Comparison of ENCODE assay signal across 28 cellular contexts in genomic region chrX:42362219-42362618, GRCh38.
"Had no signal": no experiment of that assay in that cellular context is flagged by ENCODE, and none has a peak within 500 bp of the region (broad histone marks: within the 10 kb centered on the region; RNA-seq: fewer than 3 reads in every experiment).

No MANE protein-coding gene starts in this region.

- H3K27me3 ChIP-seq: neural progenitor cell, ovary, spleen, suprapubic skin, testis, tibial artery, transverse colon, upper lobe of right lung had no signal

- H3K4me2 ChIP-seq: neural progenitor cell, smooth muscle cell had no signal

- H3K4me1 ChIP-seq: neural progenitor cell, parathyroid adenoma, psoas muscle, spleen, suprapubic skin, testis, tibial artery, transverse colon, upper lobe of right lung, uterus had no signal

- H3K36me3 ChIP-seq: neural progenitor cell, ovary, spleen, suprapubic skin, tibial artery, transverse colon, upper lobe of right lung, uterus had no signal

- H2AFZ ChIP-seq: neural progenitor cell, parathyroid adenoma had no signal

- H3K9ac ChIP-seq: neural progenitor cell, parathyroid adenoma had no signal

- DNase-seq: natural killer cell; occipital lobe; ovary; posterior cingulate gyrus; psoas muscle; right cardiac atrium; spleen; stimulated activated CD4-positive, alpha-beta T cell treated with anti-CD3 and anti-CD28 coated beads, Interleukin-12 subunit alpha, Interleukin-12 subunit beta, amount 100 ng/mL, for 4 hours; stimulated activated CD4-positive, alpha-beta T cell treated with anti-CD3 and anti-CD28 coated beads, Interleukin-1b, Interleukin-23, amount 100 ng/mL, for 48 hours; stimulated activated CD4-positive, alpha-beta T cell treated with anti-CD3 and anti-CD28 coated beads, Interleukin-4, amount 100 ng/mL, for 1 hour; stimulated activated CD4-positive, alpha-beta T cell treated with anti-CD3 and anti-CD28 coated beads, Interleukin-4, amount 100 ng/mL, for 4 hours; stimulated activated CD8-positive, alpha-beta memory T cell treated with anti-CD3 and anti-CD28 coated beads, Interleukin-4, amount 100 ng/mL, for 48 hours; stimulated activated naive CD4-positive, alpha-beta T cell; stimulated activated naive CD8-positive, alpha-beta T cell treated with anti-CD3 and anti-CD28 coated beads, Interleukin-15, amount 100 ng/mL, for 72 hours; stimulated activated naive CD8-positive, alpha-beta T cell treated with anti-CD3 and anti-CD28 coated beads, Interleukin-15, Interleukin-2, amounts not matched to agents 100 U/mL and 50 U/mL, for 24 hours; substantia nigra; testis; tibial artery; transverse colon; upper lobe of right lung; uterus had no signal

- H3K4me3 ChIP-seq: neural progenitor cell, ovary, psoas muscle, skin epidermis, smooth muscle cell, spleen, suprapubic skin, testis, tibial artery, transverse colon, upper lobe of right lung, uterus had no signal

- H3K9me3 ChIP-seq: ovary, psoas muscle, spleen, suprapubic skin, testis, tibial artery, transverse colon, upper lobe of right lung, uterus had no signal

- H3K79me2 ChIP-seq: parathyroid adenoma had no signal

- ATAC-seq: natural killer cell; psoas muscle; right cardiac atrium; sciatic nerve; stimulated activated memory B cell treated with anti-CD40 and anti-IgM and Interleukin-4, amounts not matched to agents 10 μg/mL and 1 μg/mL and 100 μg/mL, for 72 hours; stimulated activated naive CD8-positive, alpha-beta T cell treated with anti-CD3 and anti-CD28 coated beads, Interleukin-15, amount 100 ng/mL, for 72 hours; stimulated activated naive CD8-positive, alpha-beta T cell treated with anti-CD3 and anti-CD28 coated beads, Interleukin-15, Interleukin-2, amounts not matched to agents 100 U/mL and 50 U/mL, for 24 hours; upper lobe of right lung had no signal

- H3K27ac ChIP-seq: neural progenitor cell, ovary, parathyroid adenoma, psoas muscle, skin epidermis, spleen, suprapubic skin, testis, tibial artery, transverse colon, upper lobe of right lung, uterus had no signal
